ENCODE assay signal across 24 cellular contexts in genomic region chr1:178506177-178506576, GRCh38. TPM values are rescaled to one million over a fixed set of nuclear protein-coding genes. Genes with fewer than 3 reads are reported as not detected.
"Had no signal": no experiment of that assay in that cellular context is flagged by ENCODE, and none has a peak within 500 bp of the region (broad histone marks: within the 10 kb centered on the region; RNA-seq: fewer than 3 reads in every experiment).

No MANE protein-coding gene starts in this region.

- H3K27me3 Mint-ChIP-seq: activated naive CD4-positive, alpha-beta T cell treated with anti-CD3 and anti-CD28 coated beads, Interleukin-2, amount 50 U/mL, for 24 hours; type B pancreatic cell had no signal

- DNase-seq: activated CD4-positive, alpha-beta memory T cell treated with anti-CD3 and anti-CD28 coated beads for 36 hours; activated CD4-positive, alpha-beta T cell treated with anti-CD3 and anti-CD28 coated beads for 48 hours; activated gamma-delta T cell; activated T-cell treated with anti-CD3 and anti-CD28 coated beads, Interleukin-2, amount 50 U/mL, for 48 hours; anterior cingulate cortex; caudate nucleus; effector memory CD4-positive, alpha-beta T cell; foreskin melanocyte; hippocampal formation; nephron progenitor cell; sigmoid colon; stimulated activated CD4-positive, alpha-beta T cell treated with anti-CD3 and anti-CD28 coated beads, Interleukin-4, amount 100 ng/mL, for 1 hour; stimulated activated naive CD4-positive, alpha-beta T cell had no signal

- H3K9me3 Mint-ChIP-seq: activated CD4-positive, alpha-beta memory T cell treated with anti-CD3 and anti-CD28 coated beads for 36 hours; activated naive CD4-positive, alpha-beta T cell treated with anti-CD3 and anti-CD28 coated beads, Interleukin-2, amount 50 U/mL, for 24 hours; memory B cell; nephron progenitor cell; type B pancreatic cell had no signal

- H3K4me1 ChIP-seq: sigmoid colon had no signal

- H3K9me3 ChIP-seq: sigmoid colon, thoracic aorta, vagina had no signal

- H3K4me1 Mint-ChIP-seq: activated naive CD4-positive, alpha-beta T cell treated with anti-CD3 and anti-CD28 coated beads, Interleukin-2, amount 50 U/mL, for 24 hours had no signal

- H3K36me3 ChIP-seq: sigmoid colon, thoracic aorta, vagina had no signal

- H3K27ac Mint-ChIP-seq: activated CD4-positive, alpha-beta memory T cell treated with anti-CD3 and anti-CD28 coated beads for 36 hours; activated naive CD4-positive, alpha-beta T cell treated with anti-CD3 and anti-CD28 coated beads, Interleukin-2, amount 50 U/mL, for 24 hours; brain; memory B cell; nephron progenitor cell; type B pancreatic cell had no signal

- H3K27me3 ChIP-seq: sigmoid colon, vagina had no signal

- H3K27ac ChIP-seq: sigmoid colon, thoracic aorta, vagina had no signal

- H3K4me3 ChIP-seq: sigmoid colon, smooth muscle cell, thoracic aorta, vagina had no signal

- H3K4me3 Mint-ChIP-seq: activated CD4-positive, alpha-beta memory T cell treated with anti-CD3 and anti-CD28 coated beads for 36 hours; activated naive CD4-positive, alpha-beta T cell treated with anti-CD3 and anti-CD28 coated beads, Interleukin-2, amount 50 U/mL, for 24 hours; brain; memory B cell; nephron progenitor cell; type B pancreatic cell had no signal

- H3K4me2 ChIP-seq: smooth muscle cell had no signal

- H3K36me3 Mint-ChIP-seq: activated CD4-positive, alpha-beta memory T cell treated with anti-CD3 and anti-CD28 coated beads for 36 hours; activated naive CD4-positive, alpha-beta T cell treated with anti-CD3 and anti-CD28 coated beads, Interleukin-2, amount 50 U/mL, for 24 hours; brain; memory B cell; type B pancreatic cell had no signal

RNA-seq across cellular contexts. Expression of gene TEX35, which starts 6.7 kb away (rescaled TPM):
- total RNA-seq: activated CD4-positive, alpha-beta memory T cell treated with anti-CD3 and anti-CD28 coated beads for 36 hours; dermis microvascular lymphatic vessel endothelial cell; sigmoid colon; smooth muscle cell; T-helper 2 cell treated with Interferon-gamma antibody and Interleukin-4, amounts not matched to agents 100 ng/mL and 5 ng/mL, for 36 hours; thoracic aorta; vagina had no signal
- polyA plus RNA-seq: sigmoid colon, smooth muscle cell had no signal

RNA-seq across cellular contexts. Expression of gene CLEC20A, which starts 9.4 kb away (rescaled TPM):
- total RNA-seq: activated CD4-positive, alpha-beta memory T cell treated with anti-CD3 and anti-CD28 coated beads for 36 hours; dermis microvascular lymphatic vessel endothelial cell; lower leg skin; sigmoid colon; smooth muscle cell; T-helper 2 cell treated with Interferon-gamma antibody and Interleukin-4, amounts not matched to agents 100 ng/mL and 5 ng/mL, for 36 hours; vagina had no signal
- polyA plus RNA-seq: esophagus had no signal
